Comparison of ENCODE assay signal across 22 cellular contexts in the genomic region with DNA sequence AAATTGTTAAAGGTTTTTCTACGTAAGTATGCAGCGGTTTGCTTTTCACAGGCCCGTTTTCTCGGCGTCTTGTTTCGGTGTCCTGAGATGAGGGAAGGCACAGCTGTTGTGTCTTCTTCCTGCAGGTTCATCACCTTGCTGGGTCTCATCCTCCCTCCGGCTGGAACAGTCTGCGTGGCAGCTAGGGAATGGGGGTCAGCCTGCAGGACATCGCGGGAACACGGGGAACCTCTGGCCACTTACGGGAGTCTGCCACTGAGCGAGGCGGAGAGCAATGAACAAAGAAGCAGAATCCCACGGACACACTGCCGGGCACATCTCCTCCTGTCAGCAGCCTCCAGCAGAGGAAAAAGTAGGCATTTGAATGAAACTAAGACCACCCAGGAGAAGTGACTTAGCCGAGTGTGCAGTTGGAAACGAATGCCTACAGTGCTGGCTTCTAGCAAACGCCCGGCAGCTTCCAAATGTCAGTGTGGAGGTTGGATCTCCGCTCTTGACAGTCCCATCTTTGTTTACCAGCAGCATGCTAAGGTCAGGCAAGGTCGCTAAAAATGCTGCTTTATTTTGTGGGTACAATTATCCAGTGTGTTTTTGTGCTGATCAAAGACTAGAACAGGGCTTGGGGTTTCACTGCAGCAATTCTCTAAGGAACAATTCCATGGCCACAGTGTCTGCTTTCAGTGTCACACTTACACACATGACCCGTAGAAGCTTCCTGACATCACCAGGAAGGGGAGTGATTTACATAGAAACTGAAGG.
DNase-seq lines count a peak whose midpoint lies in the region; ATAC-seq and TF ChIP-seq lines count a peak whose summit lies in the region.
"Had no signal": no experiment of that assay in that cellular context is flagged by ENCODE, and none has a peak within 500 bp of the region (broad histone marks: within the 10 kb centered on the region; RNA-seq: fewer than 3 reads in every experiment).

No MANE protein-coding gene starts in this region.

- no peak for ATAC-seq in GM21529 (IDR thresholded peaks at IDR 0.05; ENCODE audit: unreplicated experiment)
- ATAC-seq: activated CD8-positive, alpha-beta T cell treated with anti-CD3 and anti-CD28 coated beads for 36 hours; activated T-cell treated with anti-CD3 and anti-CD28 coated beads, Interleukin-2, amount 50 U/mL, for 4 hours; Right ventricle myocardium inferior; T-cell had no signal

- H4K91ac ChIP-seq in neuronal stem cell (ENCODE audit: low read depth, low read length, poor library complexity): no peak overlapping the region

- H2BK120ac ChIP-seq in neuronal stem cell (ENCODE audit: low read depth, low read length): no peak overlapping the region

- H3K4me3 Mint-ChIP-seq in glutamatergic neuron (ENCODE audit: unreplicated experiment) (no peak overlapping the region), MCF 10A (ENCODE audit: unreplicated experiment) (no peak overlapping the region)
- H3K4me3 Mint-ChIP-seq in activated naive CD8-positive, alpha-beta T cell treated with anti-CD3 and anti-CD28 coated beads for 36 hours: no peak overlapping the region
- H3K4me3 Mint-ChIP-seq: activated CD8-positive, alpha-beta T cell treated with anti-CD3 and anti-CD28 coated beads for 36 hours; activated naive CD8-positive, alpha-beta T cell; activated T-cell treated with anti-CD3 and anti-CD28 coated beads, Interleukin-2, amount 50 U/mL, for 4 hours; CD4-positive, alpha-beta T cell; HFFc6; stimulated activated naive CD8-positive, alpha-beta T cell treated with anti-CD3 and anti-CD28 coated beads, Interleukin-15, Interleukin-2, amounts not matched to agents 100 ng/mL and 50 ng/mL, for 24 hours; T-cell had no signal

- H3K4me1 ChIP-seq in neuronal stem cell (ENCODE audit: control insufficient read depth in 2 of 2, insufficient read depth in 1 of 2, low read depth in 1 of 2, low read length in 2 of 2): peaks cover 3 to 7% of the 10 kb centered on the region in 2 donors

- no peaks in the 10 kb centered on the region for H3K9me3 ChIP-seq in neuronal stem cell (replicated peaks in 1 of 2; ENCODE audit: control insufficient read depth in 2 of 2, insufficient read depth in 1 of 2, low read depth in 1 of 2, low read length in 2 of 2)
- H3K9me3 ChIP-seq: MG63, right atrium auricular region had no signal

- H3K9me3 Mint-ChIP-seq in glutamatergic neuron (ENCODE audit: unreplicated experiment): peaks cover 2% of the 10 kb centered on the region
- no peaks in the 10 kb centered on the region for H3K9me3 Mint-ChIP-seq in MCF 10A (ENCODE audit: unreplicated experiment)
- no peaks in the 10 kb centered on the region for H3K9me3 Mint-ChIP-seq in activated naive CD8-positive, alpha-beta T cell treated with anti-CD3 and anti-CD28 coated beads for 36 hours
- H3K9me3 Mint-ChIP-seq: activated CD8-positive, alpha-beta T cell treated with anti-CD3 and anti-CD28 coated beads for 36 hours; activated T-cell treated with anti-CD3 and anti-CD28 coated beads, Interleukin-2, amount 50 U/mL, for 4 hours; CD4-positive, alpha-beta T cell; HFFc6; stimulated activated naive CD8-positive, alpha-beta T cell treated with anti-CD3 and anti-CD28 coated beads, Interleukin-15, Interleukin-2, amounts not matched to agents 100 ng/mL and 50 ng/mL, for 24 hours; T-cell had no signal

- TF ChIP-seq CTCF in glutamatergic neuron (IDR thresholded peaks at IDR 0.05; ENCODE audit: partially characterized antibody, unreplicated experiment) (no peak), MCF 10A (IDR thresholded peaks at IDR 0.05; ENCODE audit: unreplicated experiment) (no peak)

- H3K27ac Mint-ChIP-seq in glutamatergic neuron (ENCODE audit: unreplicated experiment): peak overlapping the region; percentile 91
- no peak overlapping the region for H3K27ac Mint-ChIP-seq in MCF 10A (ENCODE audit: low read depth, unreplicated experiment)
- no peak overlapping the region for H3K27ac Mint-ChIP-seq in activated naive CD8-positive, alpha-beta T cell treated with anti-CD3 and anti-CD28 coated beads for 36 hours
- H3K27ac Mint-ChIP-seq: activated CD8-positive, alpha-beta T cell treated with anti-CD3 and anti-CD28 coated beads for 36 hours; activated naive CD8-positive, alpha-beta T cell; CD4-positive, alpha-beta T cell; HFFc6; stimulated activated naive CD8-positive, alpha-beta T cell treated with anti-CD3 and anti-CD28 coated beads, Interleukin-15, Interleukin-2, amounts not matched to agents 100 ng/mL and 50 ng/mL, for 24 hours; T-cell had no signal

- peak overlapping the region; percentile 60 for H2BK15ac ChIP-seq in neuronal stem cell (ENCODE audit: low read length)

- H3K27ac ChIP-seq in neuronal stem cell (replicated peaks; ENCODE audit: low read length): no peak overlapping the region
- H3K27ac ChIP-seq: left ventricle myocardium inferior, right atrium auricular region, WERI-Rb-1 had no signal

- no peaks in the 10 kb centered on the region for H3K27me3 ChIP-seq in neuronal stem cell (ENCODE audit: control insufficient read depth in 3 of 3, insufficient read depth in 3 of 3, low read depth in 1 of 3, low read length in 3 of 3)
- H3K27me3 ChIP-seq: MG63, right atrium auricular region had no signal

- no peak overlapping the region for H3K14ac ChIP-seq in neuronal stem cell (ENCODE audit: low read length)

- intact Hi-C loops in MCF 10A (cut with micrococcal nuclease): no loop called here

- WGBS in neuronal stem cell (ENCODE audit: extremely low coverage in 2 of 2, insufficient read length in 2 of 2, insufficient replicate concordance in 1 of 2), 2 donors: no CpG with 5 or more reads among the region's 23 CpGs

- no peak overlapping the region for H2AK5ac ChIP-seq in neuronal stem cell (ENCODE audit: low read depth, low read length)

- H2BK12ac ChIP-seq in neuronal stem cell (ENCODE audit: low read length): no peak overlapping the region

- H3K4me3 ChIP-seq in neuronal stem cell (ENCODE audit: low read length in 2 of 2): no peak overlapping the region
- H3K4me3 ChIP-seq: left ventricle myocardium inferior, MG63, right atrium auricular region had no signal

- no TSS peak for BruUV-seq in MCF 10A (replicated peaks; lab: Mats Ljungman, UMichigan)

- CTCF ChIA-PET in MCF 10A (lab: Yijun Ruan, JAX): interaction anchor here (0.9 kb wide), 1 partner anchor 41 kb away, joined by 3 read pairs; no protein-coding TSS in a partner anchor

- no peak overlapping the region for H3K4ac ChIP-seq in neuronal stem cell (ENCODE audit: low read length)

- no peak overlapping the region for H2BK5ac ChIP-seq in neuronal stem cell (ENCODE audit: low read length)

- POLR2A ChIA-PET in MCF 10A (lab: Yijun Ruan, JAX): interaction anchor here (1.5 kb wide), 1 partner anchor 9 kb away, joined by 3 read pairs; no protein-coding TSS in a partner anchor

- H4K8ac ChIP-seq in neuronal stem cell (ENCODE audit: low read depth, low read length): no peak overlapping the region

- DNase-seq in C1 segment of cervical spinal cord (lab: John Stamatoyannopoulos, UW) (peak in 11 of 14 donors; percentile 35 to 78 (median 63)), SK-MEL-5 (ENCODE audit: low read depth, low spot score) (peak; percentile 97), glutamatergic neuron (no peak), neuronal stem cell (ENCODE audit: low spot score) (no peak), MCF 10A (ENCODE audit: unreplicated experiment) (no peak), mesenteric fat pad (ENCODE audit: low spot score) (no peak)
- DNase-seq in activated naive CD8-positive, alpha-beta T cell treated with anti-CD3 and anti-CD28 coated beads for 36 hours: no peak
- DNase-seq: ACHN; activated CD8-positive, alpha-beta T cell treated with anti-CD3 and anti-CD28 coated beads for 36 hours; activated T-cell treated with anti-CD3 and anti-CD28 coated beads, Interleukin-2, amount 50 U/mL, for 4 hours; CD4-positive, alpha-beta T cell; HFFc6; left ventricle myocardium inferior; MG63; NCI-H146; T-cell; WERI-Rb-1 had no signal

- H3K4me1 Mint-ChIP-seq in glutamatergic neuron (ENCODE audit: low read depth, unreplicated experiment) (peaks cover 21% of the 10 kb centered on the region), MCF 10A (ENCODE audit: insufficient read depth, unreplicated experiment) (no peaks in the 10 kb centered on the region)
- H3K4me1 Mint-ChIP-seq in activated naive CD8-positive, alpha-beta T cell treated with anti-CD3 and anti-CD28 coated beads for 36 hours: no peaks in the 10 kb centered on the region
- H3K4me1 Mint-ChIP-seq: T-cell had no signal

- no peak overlapping the region for H3K4me2 ChIP-seq in neuronal stem cell (ENCODE audit: insufficient read depth, low read length, poor library complexity, severe bottlenecking)

- H3K18ac ChIP-seq in neuronal stem cell (ENCODE audit: low read length): no peak overlapping the region

- H3K36me3 Mint-ChIP-seq in glutamatergic neuron (ENCODE audit: unreplicated experiment) (no peaks in the 10 kb centered on the region), MCF 10A (ENCODE audit: insufficient read depth, unreplicated experiment) (no peaks in the 10 kb centered on the region)
- H3K36me3 Mint-ChIP-seq in activated naive CD8-positive, alpha-beta T cell treated with anti-CD3 and anti-CD28 coated beads for 36 hours: no peaks in the 10 kb centered on the region
- H3K36me3 Mint-ChIP-seq: activated naive CD8-positive, alpha-beta T cell; T-cell had no signal

- no peak overlapping the region for H3K23ac ChIP-seq in neuronal stem cell (ENCODE audit: low read depth, low read length, poor library complexity)

- no peaks in the 10 kb centered on the region for H3K36me3 ChIP-seq in neuronal stem cell (replicated peaks in 1 of 2; ENCODE audit: control insufficient read depth in 2 of 2, insufficient read depth in 2 of 2, low read length in 2 of 2)
- H3K36me3 ChIP-seq: left ventricle myocardium inferior, MG63, right atrium auricular region, WERI-Rb-1 had no signal

- peak overlapping the region; percentile 85 for H2AFZ ChIP-seq in neuronal stem cell (ENCODE audit: low read length)

- no peaks in the 10 kb centered on the region for H3K79me1 ChIP-seq in neuronal stem cell (ENCODE audit: low read depth, low read length)

- in situ Hi-C loops in SK-MEL-5 (cut with HindIII; ENCODE audit: low pct_unique_long_range_greater_than_20kb, low sequenced_read_pairs): no loop called here

- H3K9ac ChIP-seq in neuronal stem cell (ENCODE audit: low read depth, low read length, poor library complexity): no peak overlapping the region

- H3K27me3 Mint-ChIP-seq in glutamatergic neuron (ENCODE audit: unreplicated experiment) (no peaks in the 10 kb centered on the region), MCF 10A (ENCODE audit: insufficient read depth, unreplicated experiment) (no peaks in the 10 kb centered on the region)
- H3K27me3 Mint-ChIP-seq in activated naive CD8-positive, alpha-beta T cell treated with anti-CD3 and anti-CD28 coated beads for 36 hours: peaks cover 6% of the 10 kb centered on the region
- H3K27me3 Mint-ChIP-seq: stimulated activated naive CD8-positive, alpha-beta T cell treated with anti-CD3 and anti-CD28 coated beads, Interleukin-15, Interleukin-2, amounts not matched to agents 100 ng/mL and 50 ng/mL, for 24 hours had no signal

Comparison
In these comparisons a context has a peak if more than half of its experiments do, and no peak if none do; other contexts are left out.
1. DNase-seq: peak in C1 segment of cervical spinal cord (11 of 14) and SK-MEL-5 (single experiment); none in glutamatergic neuron (single experiment), neuronal stem cell (single experiment), MCF 10A (single experiment), mesenteric fat pad (single experiment) and activated naive CD8-positive, alpha-beta T cell treated with anti-CD3 and anti-CD28 coated beads for 36 hours (single experiment).